ENCODE assay signal across 18 cellular contexts in the genomic region with DNA sequence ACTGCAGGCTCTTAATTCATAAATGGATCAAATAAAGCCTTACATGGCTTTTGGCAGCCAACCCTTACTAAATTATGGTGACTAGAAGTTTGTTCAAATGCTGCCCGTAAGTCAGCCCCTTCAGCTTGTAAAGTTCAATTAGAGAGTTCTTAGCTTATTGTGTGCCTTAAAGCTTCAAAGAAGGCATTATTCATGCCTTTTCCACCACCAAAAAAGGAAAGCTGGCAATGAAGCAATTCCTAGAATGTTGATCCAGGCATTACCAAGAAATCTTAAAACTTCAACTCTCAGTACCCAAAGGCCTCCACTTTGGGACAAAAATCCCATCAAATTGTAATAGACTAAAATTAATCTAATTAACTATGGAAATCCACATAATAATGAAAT.
DNase-seq lines count a peak whose midpoint lies in the region; ATAC-seq, FAIRE-seq and TF ChIP-seq lines count a peak whose summit lies in the region.
"Had no signal": no experiment of that assay in that cellular context is flagged by ENCODE, and none has a peak within 500 bp of the region (broad histone marks: within the 10 kb centered on the region; RNA-seq: fewer than 3 reads in every experiment).

No MANE protein-coding gene starts in this region.

- peaks cover 73% of the 10 kb centered on the region for H3K4me1 ChIP-seq in Panc1 (ENCODE audit: control insufficient read depth, insufficient read depth, low read length)
- H3K4me1 ChIP-seq in endothelial cell of umbilical vein (ENCODE audit: control insufficient read depth, extremely low read depth, insufficient read depth, low read length) = no peaks in the 10 kb centered on the region

- no peaks in the 10 kb centered on the region for H3K9me1 ChIP-seq in endothelial cell of umbilical vein (replicated peaks; ENCODE audit: control insufficient read depth, extremely low read depth, insufficient read depth, low read length)

- no peak overlapping the region for H3K4me2 ChIP-seq in endothelial cell of umbilical vein (ENCODE audit: insufficient read depth, low read length)

- peak; percentile 21 for FAIRE-seq in endothelial cell of umbilical vein (lab: Jason Lieb, UNC)
- FAIRE-seq: frontal cortex had no signal

- ATAC-seq in Panc1 = no peak
- ATAC-seq in GM19395 (IDR thresholded peaks at IDR 0.05; ENCODE audit: unreplicated experiment) = no peak
- no peak for ATAC-seq in HG03457 (IDR thresholded peaks at IDR 0.05; ENCODE audit: unreplicated experiment)

- no peaks in the 10 kb centered on the region for H3K9me3 ChIP-seq in Panc1 (ENCODE audit: control insufficient read depth, insufficient read depth, low read depth, low read length)
- no peaks in the 10 kb centered on the region for H3K9me3 ChIP-seq in endothelial cell of umbilical vein (replicated peaks; ENCODE audit: control insufficient read depth, insufficient read depth, low read length)
- H3K9me3 ChIP-seq: mucosa of descending colon had no signal

- no peaks in the 10 kb centered on the region for H3K27me3 Mint-ChIP-seq in nephron progenitor cell (ENCODE audit: low read depth, poor library complexity)
- H3K27me3 Mint-ChIP-seq: activated naive CD4-positive, alpha-beta T cell treated with anti-CD3 and anti-CD28 coated beads, Interleukin-2, amount 10 ng/mL, durations not matched to agents 7 days and 5 days had no signal

- no peak overlapping the region for H3K4me3 ChIP-seq in Panc1 (ENCODE audit: low read depth in 2 of 2, low read length in 2 of 2)
- no peak overlapping the region for H3K4me3 ChIP-seq in endothelial cell of umbilical vein (replicated peaks in 1 of 3; ENCODE audit: insufficient read depth in 1 of 3, low read depth in 1 of 3, low read length in 3 of 3)
- H3K4me3 ChIP-seq: mucosa of descending colon had no signal

- TF ChIP-seq CTCF in Panc1 (IDR thresholded peaks at IDR 0.05) (no peak), endothelial cell of umbilical vein (IDR thresholded peaks at IDR 0.05; ENCODE audit: extremely low read depth in 1 of 2, insufficient read depth in 1 of 2, low read depth in 1 of 2, low read length in 2 of 2) (no peak), nephron progenitor cell (IDR thresholded peaks at IDR 0.05) (no peak), GM20000 (IDR thresholded peaks at IDR 0.05; ENCODE audit: extremely low read depth, missing control alignments) (no peak)

- intact Hi-C loops in Panc1 (cut with micrococcal nuclease; ENCODE audit: unreplicated experiment) = no loop called here
- intact Hi-C loops in endothelial cell of umbilical vein (cut with micrococcal nuclease) = no loop called here

- peaks cover 77% of the 10 kb centered on the region for H3K4me1 Mint-ChIP-seq in nephron progenitor cell
- H3K4me1 Mint-ChIP-seq: activated naive CD4-positive, alpha-beta T cell treated with anti-CD3 and anti-CD28 coated beads, Interleukin-2, amount 10 ng/mL, durations not matched to agents 7 days and 5 days had no signal

- TF ChIP-seq POLR2A in endothelial cell of umbilical vein (IDR thresholded peaks at IDR 0.05; ENCODE audit: low read depth, low read length) = no peak

- no TSS peak for BruUV-seq in Panc1 (replicated peaks; lab: Mats Ljungman, UMichigan)
- no TSS peak for BruUV-seq in endothelial cell of umbilical vein (replicated peaks; lab: Mats Ljungman, UMichigan)

- in situ Hi-C loops in Panc1 (cut with HindIII; ENCODE audit: low pct_unique_long_range_greater_than_20kb, low sequenced_read_pairs) = no loop called here

- H3K36me3 Mint-ChIP-seq in nephron progenitor cell (ENCODE audit: low read depth) = peaks cover 37% of the 10 kb centered on the region
- H3K36me3 Mint-ChIP-seq: activated naive CD4-positive, alpha-beta T cell treated with anti-CD3 and anti-CD28 coated beads, Interleukin-2, amount 10 ng/mL, durations not matched to agents 7 days and 5 days had no signal

- no peaks in the 10 kb centered on the region for H4K20me1 ChIP-seq in endothelial cell of umbilical vein (replicated peaks; ENCODE audit: control insufficient read depth, extremely low read depth, insufficient read depth, low read length)

- CTCF ChIA-PET in Panc1 (lab: Charles Lee) = no interaction called here
- CTCF ChIA-PET in endothelial cell of umbilical vein (lab: Charles Lee) = interaction anchor here (1.1 kb wide), 1 partner anchor 70 kb away, joined by 3 read pairs; no protein-coding TSS in a partner anchor

- no peak overlapping the region for H3K4me3 Mint-ChIP-seq in nephron progenitor cell
- H3K4me3 Mint-ChIP-seq: activated naive CD4-positive, alpha-beta T cell treated with anti-CD3 and anti-CD28 coated beads, Interleukin-2, amount 10 ng/mL, durations not matched to agents 7 days and 5 days had no signal

- POLR2A ChIA-PET in Panc1 (lab: Charles Lee) (interaction anchor here (0.6 to 1.1 kb wide), 2 partner anchors 48 to 50 kb away, joined by 3 to 9 read pairs; no protein-coding TSS in a partner anchor), endothelial cell of umbilical vein (lab: Charles Lee) (no interaction called here)

- H3K79me2 ChIP-seq in endothelial cell of umbilical vein (ENCODE audit: control insufficient read depth, insufficient read depth, low read length) = no peaks in the 10 kb centered on the region

- no peak overlapping the region for H2AFZ ChIP-seq in endothelial cell of umbilical vein (ENCODE audit: low read depth, low read length)

- H3K27ac ChIP-seq in Panc1 (ENCODE audit: low read length) = peak overlapping the region; percentile 93
- no peak overlapping the region for H3K27ac ChIP-seq in endothelial cell of umbilical vein (ENCODE audit: insufficient read depth, low read depth, low read length)
- H3K27ac ChIP-seq in temporal lobe (ENCODE audit: low read depth, low read length) = peak overlapping the region; percentile 49

- peak overlapping the region; percentile 98 for H3K27ac Mint-ChIP-seq in nephron progenitor cell
- H3K27ac Mint-ChIP-seq: activated naive CD4-positive, alpha-beta T cell treated with anti-CD3 and anti-CD28 coated beads, Interleukin-2, amount 10 ng/mL, durations not matched to agents 7 days and 5 days had no signal

- dilution Hi-C loops in endothelial cell of umbilical vein (cut with MboI; ENCODE audit: extremely low pct_ligation_motif_present, low sequenced_read_pairs) = no loop called here

- H3K36me3 ChIP-seq in Panc1 (ENCODE audit: control insufficient read depth, insufficient read depth, low read length) = no peaks in the 10 kb centered on the region
- H3K36me3 ChIP-seq in endothelial cell of umbilical vein (ENCODE audit: control insufficient read depth in 2 of 2, extremely low read depth in 1 of 2, insufficient read depth in 2 of 2, low read length in 2 of 2) = peaks cover 0 to 1% of the 10 kb centered on the region in 2 experiments

- no peaks in the 10 kb centered on the region for H3K9me3 Mint-ChIP-seq in nephron progenitor cell
- H3K9me3 Mint-ChIP-seq: activated naive CD4-positive, alpha-beta T cell treated with anti-CD3 and anti-CD28 coated beads, Interleukin-2, amount 10 ng/mL, durations not matched to agents 7 days and 5 days had no signal

- H3K9ac ChIP-seq in endothelial cell of umbilical vein (replicated peaks; ENCODE audit: extremely low read depth, insufficient read depth, low read length) = no peak overlapping the region

- DNase-seq in Panc1 (ENCODE audit: low read depth, low spot score) (no peak), endothelial cell of umbilical vein (ENCODE audit: low read depth, low spot score) (no peak), nephron progenitor cell (no peak), T-helper 9 cell (no peak), GM20000 (ENCODE audit: low spot score) (no peak)
- DNase-seq: activated CD4-positive, CD25-positive, alpha-beta regulatory T cell treated with anti-CD3 and anti-CD28 coated beads, Interleukin-2, amount 50 U/mL, for 72 hours; activated CD8-positive, alpha-beta memory T cell treated with anti-CD3 and anti-CD28 coated beads, Interleukin-2, amount 50 U/mL, for 48 hours; activated naive CD4-positive, alpha-beta T cell treated with anti-CD3 and anti-CD28 coated beads, Interleukin-2, amount 10 ng/mL, durations not matched to agents 7 days and 5 days; central memory CD4-positive, alpha-beta T cell; NCI-H774; RPMI8226; stimulated activated CD4-positive, alpha-beta T cell treated with anti-CD3 and anti-CD28 coated beads, Interleukin-2, amount 100 ng/mL, for 24 hours; T-helper 2 cell had no signal

- H3K27me3 ChIP-seq in Panc1 (ENCODE audit: control insufficient read depth, insufficient read depth, low read length) (no peaks in the 10 kb centered on the region), endothelial cell of umbilical vein (ENCODE audit: control insufficient read depth in 2 of 2, insufficient read depth in 2 of 2, low read length in 2 of 2) (no peaks in the 10 kb centered on the region)

TF ChIP-seq in endothelial cell of umbilical vein, 7 proteins besides CTCF, POLR2A, EP300 and RAD21:
- TF ChIP-seq, protein P1, sequence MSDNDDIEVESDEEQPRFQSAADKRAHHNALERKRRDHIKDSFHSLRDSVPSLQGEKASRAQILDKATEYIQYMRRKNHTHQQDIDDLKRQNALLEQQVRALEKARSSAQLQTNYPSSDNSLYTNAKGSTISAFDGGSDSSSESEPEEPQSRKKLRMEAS (IDR thresholded peaks at IDR 0.05; ENCODE audit: insufficient read depth, insufficient read length) = no peak
- TF ChIP-seq GATA2 (IDR thresholded peaks at IDR 0.05; ENCODE audit: insufficient read depth, insufficient read length, low read depth, low read length) (no peak), MYC (IDR thresholded peaks at IDR 0.05; ENCODE audit: low read depth, low read length) (no peak), EZH2 (IDR thresholded peaks at IDR 0.05; ENCODE audit: borderline replicate concordance, low read depth, low read length, severe bottlenecking) (no peak), FOS (IDR thresholded peaks at IDR 0.05; ENCODE audit: borderline replicate concordance, insufficient read depth, low read length) (no peak), JUN (IDR thresholded peaks at IDR 0.05; ENCODE audit: borderline replicate concordance, insufficient read depth, insufficient read length, low read depth) (no peak), POLR2AphosphoS5 (IDR thresholded peaks at IDR 0.05; ENCODE audit: insufficient read depth, low read depth, low read length) (no peak)
